8 cellular contexts compared by ENCODE assay signal in genomic region chr19:11094520-11094894, GRCh38. TPM values are rescaled to one million over a fixed set of nuclear protein-coding genes. Genes with fewer than 3 reads are reported as not detected.
DNase-seq lines count a peak whose midpoint lies in the region; ATAC-seq, FAIRE-seq and TF ChIP-seq lines count a peak whose summit lies in the region.

No MANE protein-coding gene starts in this region.

- WGBS in K562 (ENCODE audit: insufficient coverage, low coverage, missing lambda C conversion rate), result 47% methylated on average over 4 of the region's 4 CpGs
- WGBS in transverse colon (ENCODE audit: low coverage in 1 of 2), 2 donors, result 70 to 100% methylated on average over 3 to 4 of the region's 4 CpGs

- no peak for TF ChIP-seq RAD21 in K562 (CRISPR knock-in tag; conservative IDR thresholded peaks at IDR 0.05 in 1 of 2, IDR thresholded peaks at IDR 0.05 in 1 of 2)

- H3K27me3 ChIP-seq in K562 (ENCODE audit: control insufficient read depth in 2 of 2, insufficient read depth in 2 of 2, low read length in 2 of 2) (no peaks in the 10 kb centered on the region), transverse colon (no peaks in the 10 kb centered on the region)

- H3K4me1 Mint-ChIP-seq in activated T-cell treated with anti-CD3 and anti-CD28 coated beads, Interleukin-2, amount 50 U/mL, for 72 hours (ENCODE audit: low read depth), result peaks cover 70% of the 10 kb centered on the region
- peaks cover 14% of the 10 kb centered on the region for H3K4me1 Mint-ChIP-seq in memory B cell

- no peak overlapping the region for H2AFZ ChIP-seq in K562 (ENCODE audit: low read depth, low read length)

- TF ChIP-seq CTCF in K562 (IDR thresholded peaks at IDR 0.05 in 2 of 3, conservative IDR thresholded peaks at IDR 0.05 in 1 of 3; ENCODE audit: insufficient read depth in 2 of 3, low read depth in 1 of 3, low read length in 3 of 3) (no peak), transverse colon (IDR thresholded peaks at IDR 0.05) (no peak)

- H3K36me3 Mint-ChIP-seq in activated T-cell treated with anti-CD3 and anti-CD28 coated beads, Interleukin-2, amount 50 U/mL, for 72 hours (ENCODE audit: insufficient read depth in 2 of 2), result peaks cover 6 to 27% of the 10 kb centered on the region in 2 donors
- peaks cover 2% of the 10 kb centered on the region for H3K36me3 Mint-ChIP-seq in memory B cell

- H3K4me3 ChIP-seq in K562 (peak overlapping the region; percentile 13; the same call in 1 of the 2 replicates), transverse colon (peak overlapping the region in 1 of 4 donors; percentile 4)

- POLR2A ChIA-PET in K562 (lab: Yijun Ruan, JAX), result interaction anchor here (0.6 to 6.1 kb wide), 11 partner anchors 9 to 396 kb away, joined by 3 to 54 read pairs (median 5); no protein-coding TSS in a partner anchor

- DNase-seq in activated T-cell treated with anti-CD3 and anti-CD28 coated beads, Interleukin-2, amount 50 U/mL, for 72 hours, result no peak
- no peak for DNase-seq in activated T-cell treated with anti-CD3 and anti-CD28 coated beads, Interleukin-2, amount 50 U/mL, for 48 hours
- DNase-seq in K562 (ENCODE audit: extremely low read depth in 1 of 4, low spot score in 3 of 4) (no peak), memory B cell (ENCODE audit: low spot score in 2 of 2) (no peak), transverse colon (no peak), NCI-H748 (lab: John Stamatoyannopoulos, UW; ENCODE audit: unreplicated experiment) (no peak)

- H3K9me3 Mint-ChIP-seq in activated T-cell treated with anti-CD3 and anti-CD28 coated beads, Interleukin-2, amount 50 U/mL, for 72 hours, result peaks cover 0 to 2% of the 10 kb centered on the region in 2 donors
- peaks cover 3% of the 10 kb centered on the region for H3K9me3 Mint-ChIP-seq in memory B cell

- H3K9ac ChIP-seq in K562 (ENCODE audit: insufficient read depth in 1 of 2, low read depth in 2 of 2, low read length in 2 of 2), result peak overlapping the region; percentile 83 to 97; a peak in 3 of 4 replicates

- CTCF ChIA-PET in K562 (lab: Yijun Ruan, JAX; ENCODE audit: low intra/inter-chr PET ratio), result no interaction called here

- no TSS peak for BruUV-seq in K562 (replicated peaks; lab: Mats Ljungman, UMichigan)

- no peaks in the 10 kb centered on the region for H3K27me3 Mint-ChIP-seq in activated T-cell treated with anti-CD3 and anti-CD28 coated beads, Interleukin-2, amount 50 U/mL, for 72 hours (ENCODE audit: low read depth)
- peaks cover 5% of the 10 kb centered on the region for H3K27me3 Mint-ChIP-seq in memory B cell

- H3K4me3 Mint-ChIP-seq in activated T-cell treated with anti-CD3 and anti-CD28 coated beads, Interleukin-2, amount 50 U/mL, for 72 hours, result peak overlapping the region; percentile 61 to 73
- H3K4me3 Mint-ChIP-seq in memory B cell, result no peak overlapping the region

- intact Hi-C loops in K562 (cut with micrococcal nuclease) (loop anchor here (5.0 kb wide), 1 partner anchor 57 kb away; no protein-coding TSS in a partner anchor), transverse colon (cut with DNase I; ENCODE audit: low total_unique reads) (no loop called here)

- H3K9me3 ChIP-seq in K562 (replicated peaks; ENCODE audit: control insufficient read depth, insufficient read depth, low read depth, low read length) (no peaks in the 10 kb centered on the region), transverse colon (no peaks in the 10 kb centered on the region)

- peaks cover 75% of the 10 kb centered on the region for H4K20me1 ChIP-seq in K562 (replicated peaks; ENCODE audit: control insufficient read depth, insufficient read depth, low read length)

- peak overlapping the region; percentile 81 for H3K27ac ChIP-seq in K562 (ENCODE audit: extremely low read depth, low read depth, low read length)
- peak overlapping the region; percentile 90 to 98 (median 97) for H3K27ac ChIP-seq in transverse colon

- TF ChIP-seq EP300 in K562 (IDR thresholded peaks at IDR 0.05; ENCODE audit: low read length) (no peak), transverse colon (IDR thresholded peaks at IDR 0.05; ENCODE audit: low read depth) (no peak)

- H3K4me1 ChIP-seq in K562 (replicated peaks in 1 of 2; ENCODE audit: control insufficient read depth in 2 of 2, insufficient read depth in 2 of 2, low read length in 2 of 2) (peaks cover 41 to 42% of the 10 kb centered on the region in 2 experiments), transverse colon (peaks cover 9 to 61% (median 48%) of the 10 kb centered on the region in 4 donors)

- H3K27ac Mint-ChIP-seq in activated T-cell treated with anti-CD3 and anti-CD28 coated beads, Interleukin-2, amount 50 U/mL, for 72 hours, result peak overlapping the region; percentile 44
- H3K27ac Mint-ChIP-seq in memory B cell, result peak overlapping the region; percentile 28

- peaks cover 99% of the 10 kb centered on the region for H3K79me2 ChIP-seq in K562 (ENCODE audit: control insufficient read depth, insufficient read depth, low read length)

- TF ChIP-seq POLR2A in K562 (conservative IDR thresholded peaks at IDR 0.05), result no peak
- no peak for TF ChIP-seq POLR2A in transverse colon (IDR thresholded peaks at IDR 0.05)

- H3K36me3 ChIP-seq in K562 (ENCODE audit: control insufficient read depth, insufficient read depth, low read length), result peaks cover 88% of the 10 kb centered on the region
- no peaks in the 10 kb centered on the region for H3K36me3 ChIP-seq in transverse colon

- in situ Hi-C loops in K562 (cut with MboI), result no loop called here
- in situ Hi-C loops in transverse colon (cut with MboI; ENCODE audit: low pct_ligation_motif_present in 1 of 4, low pct_unique_long_range_greater_than_20kb in 1 of 4, low sequenced_read_pairs in 3 of 4), result no loop called here

- H3K9me1 ChIP-seq in K562 (ENCODE audit: control insufficient read depth, insufficient read depth, low read length), result peaks cover 13% of the 10 kb centered on the region

- H3K4me2 ChIP-seq in K562 (ENCODE audit: insufficient read depth, low read length), result peak overlapping the region; percentile 97

- ATAC-seq in activated T-cell treated with anti-CD3 and anti-CD28 coated beads, Interleukin-2, amount 50 U/mL, for 72 hours (replicated peaks in 1 of 2), result no peak
- ATAC-seq in K562, result no peak
- ATAC-seq in memory B cell (ENCODE audit: low read depth), result no peak
- no peak for ATAC-seq in GM18858 (IDR thresholded peaks at IDR 0.05; ENCODE audit: unreplicated experiment)
- no peak for ATAC-seq in GM18867 (IDR thresholded peaks at IDR 0.05; ENCODE audit: unreplicated experiment)

- no peak for FAIRE-seq in K562 (lab: Jason Lieb, UNC)

TF ChIP-seq in K562, 482 proteins besides CTCF, POLR2A, EP300 and RAD21 (continues in another document):
- TF ChIP-seq NEUROD1 (IDR thresholded peaks at IDR 0.05; ENCODE audit: borderline replicate concordance, low read depth, low read length, partially characterized antibody), result no peak
- no peak for TF ChIP-seq HEY1 (CRISPR knock-in tag; IDR thresholded peaks at IDR 0.05; ENCODE audit: borderline replicate concordance)
- TF ChIP-seq THRA (IDR thresholded peaks at IDR 0.05), result no peak

RNA-seq across cellular contexts. Expression of gene LDLR, which starts 5.2 kb away (rescaled TPM):
- 10 to 100 TPM; 23.3 to 31.0 TPM for total RNA-seq in activated T-cell treated with anti-CD3 and anti-CD28 coated beads, Interleukin-2, amount 50 U/mL, for 72 hours
- total RNA-seq in K562 (2011; cell fraction: chromatin; rRNA removed; ENCODE audit: low replicate concordance), result 854 and 2,497 TPM in 2 replicates
- total RNA-seq in K562 (2011; cell fraction: nucleolus; rRNA removed), result 1,644 and 1,749 TPM in 2 replicates
- 955 and 1,119 TPM in 2 replicates for total RNA-seq in K562 (2011; cell fraction: nucleoplasm; rRNA removed)
- total RNA-seq in K562 (2014; rRNA removed) (84.9 and 95.7 TPM in 2 replicates), K562 (2014; rRNA removed; fragmentation: Illumina TruSeq; extraction: Trizol) (47.0 and 56.0 TPM in 2 replicates), K562 (2015; rRNA removed; fragmentation: Illumina TruSeq; extraction: Trizol) (76.0 and 82.3 TPM in 2 replicates), K562 (2021) (114 and 121 TPM in 2 replicates), transverse colon (100 to 1,000 TPM in 2 of 4 donors, 10 to 100 TPM in 2; 26.4 to 275 (median 109) TPM)
- polyA plus RNA-seq in K562 (2011; rRNA removed) (75.7 and 124 TPM in 2 replicates), K562 (2014; fragmentation: Illumina TruSeq; extraction: Trizol) (56.3 and 63.5 TPM in 2 replicates), K562 (2014; fragmentation: Nextera tagmentation; extraction: Ambion mirVana) (10 to 100 TPM; 19.9 to 28.4 TPM), K562 (2014; rRNA removed) (44.5 and 59.5 TPM in 2 replicates)
- polyA plus RNA-seq in K562 (2011; cell fraction: cytosol; rRNA removed), result 68.3 and 70.8 TPM in 2 replicates
- polyA plus RNA-seq in K562 (2011; cell fraction: nucleus; rRNA removed), result 163 and 213 TPM in 2 replicates
- polyA plus RNA-seq in K562 (2012), result 63.2 and 82.8 TPM in 2 replicates
- 187 and 204 TPM in 2 replicates for polyA minus RNA-seq in K562 (2011; rRNA and poly(A)+ RNA removed)
- 172 and 211 TPM in 2 replicates for polyA minus RNA-seq in K562 (2011; cell fraction: cytosol; rRNA and poly(A)+ RNA removed)
- polyA minus RNA-seq in K562 (2011; cell fraction: nucleus; rRNA and poly(A)+ RNA removed), result 282 and 354 TPM in 2 replicates
